Comparison of ENCODE assay signal across 17 cellular contexts in the genomic region with DNA sequence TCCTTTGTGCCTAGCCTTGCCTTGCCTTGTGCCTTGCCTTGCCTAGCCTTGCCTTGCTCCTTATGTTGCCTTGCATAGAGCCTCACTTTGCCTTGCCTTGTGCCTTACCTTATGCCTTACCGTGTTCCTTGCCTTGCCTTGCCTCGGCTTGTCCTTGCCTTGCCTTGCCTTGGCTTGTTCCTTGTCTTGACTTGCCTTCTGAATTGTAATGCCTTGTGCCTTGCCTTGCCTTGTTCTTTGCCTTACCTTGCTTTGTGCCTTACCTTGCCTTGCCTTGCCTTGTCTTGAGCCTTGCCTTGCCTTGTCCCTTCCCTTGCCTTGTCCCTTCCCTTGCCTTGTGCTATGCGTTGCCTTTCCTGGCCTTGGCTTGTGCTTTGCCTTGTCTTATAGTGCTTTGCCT.
A peak's percentile ranks its signal among the peaks of the same experiment; 100 is the strongest.
DNase-seq lines count a peak whose midpoint lies in the region; ATAC-seq, FAIRE-seq and TF ChIP-seq lines count a peak whose summit lies in the region.
"Had no signal": no experiment of that assay in that cellular context is flagged by ENCODE, and none has a peak within 500 bp of the region (broad histone marks: within the 10 kb centered on the region; RNA-seq: fewer than 3 reads in every experiment).

No MANE protein-coding gene starts in this region.

- TF ChIP-seq CTCF in bronchial epithelial cell (IDR thresholded peaks at IDR 0.05; ENCODE audit: insufficient read depth, low read length, severe bottlenecking): no peak
- no peak for TF ChIP-seq CTCF in H1 (IDR thresholded peaks at IDR 0.05; ENCODE audit: control extremely low read depth in 1 of 3, insufficient read depth in 1 of 3, low read depth in 1 of 3, low read length in 3 of 3)
- TF ChIP-seq CTCF in foreskin keratinocyte (conservative IDR thresholded peaks at IDR 0.05): no peak
- TF ChIP-seq CTCF in SK-N-SH (IDR thresholded peaks at IDR 0.05): no peak
- TF ChIP-seq CTCF in endothelial cell (IDR thresholded peaks at IDR 0.05; ENCODE audit: unreplicated experiment): no peak

- TF ChIP-seq RAD21 in H1 (IDR thresholded peaks at IDR 0.05 in 1 of 2, conservative IDR thresholded peaks at IDR 0.05 in 1 of 2; ENCODE audit: low read depth in 2 of 2, low read length in 2 of 2) (no peak), SK-N-SH (IDR thresholded peaks at IDR 0.05; ENCODE audit: low read length) (no peak)

- H3K27ac ChIP-seq in H1 (ENCODE audit: low read depth, low read length) (no peak overlapping the region), foreskin keratinocyte (no peak overlapping the region), SK-N-SH (ENCODE audit: low read depth in 2 of 2, low read length in 1 of 2) (no peak overlapping the region)

- H3K4me1 Mint-ChIP-seq in endothelial cell (ENCODE audit: unreplicated experiment): no peaks in the 10 kb centered on the region
- H3K4me1 Mint-ChIP-seq: CD4-positive, alpha-beta memory T cell had no signal

- no peak overlapping the region for H3K23ac ChIP-seq in H1 (ENCODE audit: insufficient read length)

- peak overlapping the region; percentile 75 for H4K91ac ChIP-seq in H1 (replicated peaks; ENCODE audit: insufficient read length, low read length)

- H4K8ac ChIP-seq in H1 (ENCODE audit: extremely low read depth, insufficient read depth, low read length): no peak overlapping the region

- H2BK15ac ChIP-seq in H1 (ENCODE audit: low read length): peak overlapping the region; percentile 4; the same call in 1 of the 2 replicates

- 100% methylated on average over 1 of the region's 3 CpGs; no CpG with 5 or more reads in 1 of the 2 experiments for WGBS in H1 (ENCODE audit: extremely low coverage in 1 of 2, insufficient coverage in 1 of 2, insufficient read length in 1 of 2, insufficient replicate concordance in 2 of 2, low coverage in 1 of 2, low lambda C conversion rate in 2 of 2, missing lambda C conversion rate in 1 of 2), 2 experiments
- 2% methylated on average over 3 of the region's 3 CpGs for WGBS in SK-N-SH (ENCODE audit: low lambda C conversion rate)

- TF ChIP-seq POLR2A in H1 (IDR thresholded peaks at IDR 0.05; ENCODE audit: control extremely low read depth in 1 of 2, low read depth in 2 of 2, low read length in 2 of 2): no peak

- H3K36me3 Mint-ChIP-seq in endothelial cell (ENCODE audit: low read depth, unreplicated experiment): no peaks in the 10 kb centered on the region
- H3K36me3 Mint-ChIP-seq: CD4-positive, alpha-beta memory T cell had no signal

- H3K4me2 ChIP-seq in H1 (ENCODE audit: insufficient read depth in 1 of 2, low read depth in 2 of 2, low read length in 2 of 2) (no peak overlapping the region), SK-N-SH (no peak overlapping the region)

- H3K23me2 ChIP-seq in H1 (ENCODE audit: low read depth, low read length): no peaks in the 10 kb centered on the region

- no peak overlapping the region for H4K5ac ChIP-seq in H1 (ENCODE audit: insufficient read length, low read depth, low read length)

- POLR2A ChIA-PET in H1 (lab: Charles Lee; ENCODE audit: partially characterized antibody): no interaction called here
- POLR2A ChIA-PET in SK-N-SH (lab: Yijun Ruan, JAX): no interaction called here

- no peak overlapping the region for H2BK20ac ChIP-seq in H1 (ENCODE audit: low read length)

- H4K20me1 ChIP-seq in H1 (replicated peaks in 1 of 2; ENCODE audit: control insufficient read depth in 1 of 2, insufficient read depth in 2 of 2, low read length in 2 of 2) (peaks cover 0 to 3% of the 10 kb centered on the region in 2 experiments), SK-N-SH (ENCODE audit: insufficient read depth) (no peaks in the 10 kb centered on the region)

- no peaks in the 10 kb centered on the region for H3F3A ChIP-seq in SK-N-SH (replicated peaks; ENCODE audit: insufficient read depth)

- H2BK120ac ChIP-seq in H1 (replicated peaks; ENCODE audit: low read depth, low read length): no peak overlapping the region

- H3K14ac ChIP-seq in H1 (ENCODE audit: insufficient read length): no peak overlapping the region

- no peak overlapping the region for H3K9ac ChIP-seq in H1 (replicated peaks in 1 of 4; ENCODE audit: extremely low read depth in 1 of 4, low read depth in 3 of 4, low read length in 3 of 4)
- no peak overlapping the region for H3K9ac ChIP-seq in SK-N-SH

- peak overlapping the region; percentile 97; the same call in 1 of the 2 replicates for H2BK12ac ChIP-seq in H1 (ENCODE audit: low read depth, low read length)

- DNase-seq in bronchial epithelial cell (ENCODE audit: low read depth) (peak; percentile 39), H1 (ENCODE audit: low read depth in 1 of 2, low spot score in 2 of 2) (no peak), foreskin keratinocyte (peak; percentile 53 to 72), SK-N-SH (no peak), endothelial cell (ENCODE audit: low spot score) (no peak), putamen (ENCODE audit: low spot score) (no peak)
- DNase-seq: C1 segment of cervical spinal cord; Calu3; CD4-positive, alpha-beta memory T cell; COR-L47; DMS53; DMS79 treated with DMSO at 0.1 percent for 48 hours; GOT3; H7 had no signal

- H3K4me3 ChIP-seq in bronchial epithelial cell (ENCODE audit: low read depth, low read length) (no peak overlapping the region), H1 (ENCODE audit: extremely low read depth in 1 of 4, insufficient read depth in 2 of 4, low read depth in 3 of 4, low read length in 4 of 4) (no peak overlapping the region), SK-N-SH (ENCODE audit: low read depth in 2 of 2, low read length in 1 of 2) (no peak overlapping the region)

- H3K79me1 ChIP-seq in H1 (ENCODE audit: low read depth, low read length): no peaks in the 10 kb centered on the region

- H3K56ac ChIP-seq in H1 (replicated peaks; ENCODE audit: insufficient read length, low read depth, low read length): no peak overlapping the region

- peak overlapping the region; percentile 72 for H3K4ac ChIP-seq in H1 (replicated peaks; ENCODE audit: insufficient read length, low read depth, low read length)

- H3K9me3 ChIP-seq in H1 (ENCODE audit: insufficient read depth in 2 of 2, low read depth in 1 of 2, low read length in 1 of 2) (no peaks in the 10 kb centered on the region), SK-N-SH (no peaks in the 10 kb centered on the region)

- H3K36me3 ChIP-seq in bronchial epithelial cell (ENCODE audit: control insufficient read depth, insufficient read depth, low read length) (no peaks in the 10 kb centered on the region), H1 (ENCODE audit: control insufficient read depth in 2 of 4, insufficient read depth in 4 of 4, low read length in 3 of 4) (no peaks in the 10 kb centered on the region), SK-N-SH (replicated peaks in 1 of 2; ENCODE audit: control insufficient read depth in 1 of 2, insufficient read depth in 2 of 2, low read length in 1 of 2) (no peaks in the 10 kb centered on the region)

- no peaks in the 10 kb centered on the region for H3K27me3 ChIP-seq in bronchial epithelial cell (ENCODE audit: control insufficient read depth, insufficient read depth, low read length)
- H3K27me3 ChIP-seq in H1 (replicated peaks in 1 of 4; ENCODE audit: control insufficient read depth in 3 of 4, extremely low read depth in 1 of 4, insufficient read depth in 3 of 4, low read length in 3 of 4): peaks cover 0 to 2% (median 0%) of the 10 kb centered on the region in 4 experiments; a peak in 1 of 7 replicates
- no peaks in the 10 kb centered on the region for H3K27me3 ChIP-seq in foreskin keratinocyte
- no peaks in the 10 kb centered on the region for H3K27me3 ChIP-seq in SK-N-SH (ENCODE audit: insufficient read depth)

- peak overlapping the region; percentile 100; the same call in 1 of the 2 replicates for H2AK5ac ChIP-seq in H1 (ENCODE audit: low read depth, low read length)

- no peak overlapping the region for H3K27ac Mint-ChIP-seq in endothelial cell (ENCODE audit: unreplicated experiment)
- H3K27ac Mint-ChIP-seq: CD4-positive, alpha-beta memory T cell had no signal

- H3K9me2 ChIP-seq in SK-N-SH: no peaks in the 10 kb centered on the region

- CTCF ChIA-PET in H1 (lab: Charles Lee; ENCODE audit: partially characterized antibody): no interaction called here
- CTCF ChIA-PET in SK-N-SH (lab: Yijun Ruan, JAX): no interaction called here

- peaks cover 0 to 2% (median 0%) of the 10 kb centered on the region in 4 experiments; a peak in 1 of 7 replicates for H3K4me1 ChIP-seq in H1 (replicated peaks in 1 of 4; ENCODE audit: control insufficient read depth in 3 of 4, insufficient read depth in 4 of 4, low read length in 3 of 4)
- no peaks in the 10 kb centered on the region for H3K4me1 ChIP-seq in foreskin keratinocyte
- H3K4me1 ChIP-seq in SK-N-SH (ENCODE audit: control insufficient read depth in 1 of 2, insufficient read depth in 2 of 2, low read depth in 1 of 2, low read length in 1 of 2): no peaks in the 10 kb centered on the region

- H3K9me3 Mint-ChIP-seq in endothelial cell (ENCODE audit: unreplicated experiment): no peaks in the 10 kb centered on the region

- H2AFZ ChIP-seq in H1 (ENCODE audit: low read length) (no peak overlapping the region), SK-N-SH (ENCODE audit: low read depth) (no peak overlapping the region)

- no peaks in the 10 kb centered on the region for H3K27me3 Mint-ChIP-seq in endothelial cell (ENCODE audit: unreplicated experiment)
- H3K27me3 Mint-ChIP-seq: CD4-positive, alpha-beta memory T cell had no signal

- H3K4me3 Mint-ChIP-seq in endothelial cell (ENCODE audit: unreplicated experiment): no peak overlapping the region
- H3K4me3 Mint-ChIP-seq: CD4-positive, alpha-beta memory T cell had no signal

- H3K18ac ChIP-seq in H1 (ENCODE audit: extremely low read depth, low read length): peak overlapping the region; percentile 48

- no peak for ATAC-seq in foreskin keratinocyte
- ATAC-seq: HCT116 had no signal

- FAIRE-seq in bronchial epithelial cell (lab: Jason Lieb, UNC) (peak; percentile 83), H1 (lab: Jason Lieb, UNC) (no peak)
- FAIRE-seq: G401.6, GM12892 had no signal

- H3K79me2 ChIP-seq in H1 (ENCODE audit: control insufficient read depth in 1 of 2, insufficient read depth in 2 of 2, low read length in 2 of 2) (no peaks in the 10 kb centered on the region), SK-N-SH (ENCODE audit: insufficient read depth) (no peaks in the 10 kb centered on the region)

- H2BK5ac ChIP-seq in H1 (ENCODE audit: low read depth, low read length): peak overlapping the region; percentile 87

- TF ChIP-seq EP300 in H1 (IDR thresholded peaks at IDR 0.05; ENCODE audit: borderline replicate concordance in 1 of 2, low read depth in 2 of 2, low read length in 2 of 2) (no peak), SK-N-SH (IDR thresholded peaks at IDR 0.05; ENCODE audit: borderline replicate concordance in 1 of 2, low read depth in 1 of 2, low read length in 1 of 2) (no peak)

TF ChIP-seq in H1, 55 proteins besides CTCF, POLR2A, EP300 and RAD21 (continues in another document):
- TF ChIP-seq, protein P1, sequence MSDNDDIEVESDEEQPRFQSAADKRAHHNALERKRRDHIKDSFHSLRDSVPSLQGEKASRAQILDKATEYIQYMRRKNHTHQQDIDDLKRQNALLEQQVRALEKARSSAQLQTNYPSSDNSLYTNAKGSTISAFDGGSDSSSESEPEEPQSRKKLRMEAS (IDR thresholded peaks at IDR 0.05): no peak

Comparison
In these comparisons a context has a peak if more than half of its experiments do, and no peak if none do; other contexts are left out.
1. DNase-seq: peak in bronchial epithelial cell (single experiment) and foreskin keratinocyte (2 of 2); none in H1 (0 of 2), SK-N-SH (single experiment), endothelial cell (single experiment) and putamen (single experiment).